11 cellular contexts compared by ENCODE assay signal in genomic region chr14:90242444-90242843, GRCh38.
"Had no signal": no experiment of that assay in that cellular context is flagged by ENCODE, and none has a peak within 500 bp of the region (broad histone marks: within the 10 kb centered on the region; RNA-seq: fewer than 3 reads in every experiment).

No MANE protein-coding gene starts in this region.

- H3K27ac ChIP-seq: GM23248 had no signal

- DNase-seq: GM23248, GOT3, H7, H9, HCEC 1CT, HFFc6 had no signal

- FAIRE-seq: H1, H54 had no signal

- H3K4me1 ChIP-seq: HAP-1 had no signal

- H3K4me2 ChIP-seq: GM23338 had no signal

- H3K9ac ChIP-seq: GM23248 had no signal

- H2AFZ ChIP-seq: GM23248, GM23338 had no signal

- ATAC-seq: GM23338, HCT116 had no signal

- H3K4me3 ChIP-seq: GM23248, GM23338, HAP-1 had no signal

- H3K36me3 ChIP-seq: HAP-1 had no signal
